22 cellular contexts compared by ENCODE assay signal in genomic region chr10:105611244-105611798, GRCh38.
"Had no signal": no experiment of that assay in that cellular context is flagged by ENCODE, and none has a peak within 500 bp of the region (broad histone marks: within the 10 kb centered on the region; RNA-seq: fewer than 3 reads in every experiment).

No MANE protein-coding gene starts in this region.

- H3K36me3 Mint-ChIP-seq: activated CD4-positive, alpha-beta memory T cell treated with anti-CD3 and anti-CD28 coated beads for 36 hours; activated naive CD4-positive, alpha-beta T cell treated with anti-CD3 and anti-CD28 coated beads, Interleukin-2, amount 10 ng/mL, durations not matched to agents 7 days and 5 days; activated naive CD8-positive, alpha-beta T cell treated with anti-CD3 and anti-CD28 coated beads for 36 hours had no signal

- H3K4me3 Mint-ChIP-seq: activated CD4-positive, alpha-beta memory T cell treated with anti-CD3 and anti-CD28 coated beads for 36 hours; activated CD4-positive, alpha-beta T cell treated with anti-CD3 and anti-CD28 coated beads, Interleukin-2, amount 10 ng/mL, durations not matched to agents 7 days and 5 days; activated naive CD4-positive, alpha-beta T cell treated with anti-CD3 and anti-CD28 coated beads, Interleukin-2, amount 10 ng/mL, durations not matched to agents 7 days and 5 days; activated naive CD8-positive, alpha-beta T cell treated with anti-CD3 and anti-CD28 coated beads for 36 hours; activated T-cell treated with anti-CD3 and anti-CD28 coated beads, Interleukin-2, amount 50 U/mL, for 4 hours had no signal

- H3K27me3 ChIP-seq: MG63 had no signal

- H3K4me1 Mint-ChIP-seq: activated CD4-positive, alpha-beta T cell treated with anti-CD3 and anti-CD28 coated beads, Interleukin-2, amount 10 ng/mL, durations not matched to agents 7 days and 5 days; activated naive CD4-positive, alpha-beta T cell treated with anti-CD3 and anti-CD28 coated beads, Interleukin-2, amount 10 ng/mL, durations not matched to agents 7 days and 5 days; activated naive CD8-positive, alpha-beta T cell treated with anti-CD3 and anti-CD28 coated beads for 36 hours had no signal

- H3K36me3 ChIP-seq: MG63 had no signal

- H3K27ac ChIP-seq: VCaP had no signal

- H3K9me3 ChIP-seq: MG63 had no signal

- DNase-seq: activated CD4-positive, alpha-beta memory T cell treated with anti-CD3 and anti-CD28 coated beads for 36 hours; activated CD4-positive, alpha-beta T cell treated with anti-CD3 and anti-CD28 coated beads, Interleukin-2, amount 10 ng/mL, durations not matched to agents 7 days and 5 days; activated CD4-positive, CD25-positive, alpha-beta regulatory T cell; activated CD8-positive, alpha-beta memory T cell treated with anti-CD3 and anti-CD28 coated beads for 24 hours; activated gamma-delta T cell; activated naive CD4-positive, alpha-beta T cell treated with anti-CD3 and anti-CD28 coated beads, Interleukin-2, amount 10 ng/mL, durations not matched to agents 7 days and 5 days; activated naive CD8-positive, alpha-beta T cell treated with anti-CD3 and anti-CD28 coated beads for 36 hours; activated T-cell treated with anti-CD3 and anti-CD28 coated beads, Interleukin-2, amount 50 U/mL, for 4 hours; cerebellar nuclear complex; MG63; MV-4-11; NCI-H1092 treated with DMSO at 0.1 percent for 48 hours; NCI-H1930; NCI-H2171; NCI-H2227 treated with DMSO at 0.1 percent for 48 hours; NCI-H446 treated with DMSO at 0.1 percent for 48 hours; NCI-H524 treated with DMSO at 0.1 percent for 48 hours; PC-3; SHP77 treated with DMSO at 0.1 percent for 48 hours; T-helper 1 cell had no signal

- H3K27ac Mint-ChIP-seq: activated CD4-positive, alpha-beta memory T cell treated with anti-CD3 and anti-CD28 coated beads for 36 hours; activated CD4-positive, alpha-beta T cell treated with anti-CD3 and anti-CD28 coated beads, Interleukin-2, amount 10 ng/mL, durations not matched to agents 7 days and 5 days; activated naive CD4-positive, alpha-beta T cell treated with anti-CD3 and anti-CD28 coated beads, Interleukin-2, amount 10 ng/mL, durations not matched to agents 7 days and 5 days; activated naive CD8-positive, alpha-beta T cell treated with anti-CD3 and anti-CD28 coated beads for 36 hours had no signal

- H3K4me3 ChIP-seq: MG63 had no signal

- H3K27me3 Mint-ChIP-seq: activated CD4-positive, alpha-beta memory T cell treated with anti-CD3 and anti-CD28 coated beads for 36 hours; activated CD4-positive, alpha-beta T cell treated with anti-CD3 and anti-CD28 coated beads, Interleukin-2, amount 10 ng/mL, durations not matched to agents 7 days and 5 days; activated naive CD4-positive, alpha-beta T cell treated with anti-CD3 and anti-CD28 coated beads, Interleukin-2, amount 10 ng/mL, durations not matched to agents 7 days and 5 days; activated naive CD8-positive, alpha-beta T cell treated with anti-CD3 and anti-CD28 coated beads for 36 hours had no signal

- ATAC-seq: activated T-cell treated with anti-CD3 and anti-CD28 coated beads, Interleukin-2, amount 50 U/mL, for 4 hours; PC-3 had no signal

- FAIRE-seq: RCC 7860 had no signal
